Comparison of ENCODE assay signal across 8 cellular contexts in genomic region chr9:112378441-112379176, GRCh38. TPM values are rescaled to one million over a fixed set of nuclear protein-coding genes. Genes with fewer than 3 reads are reported as not detected.
DNase-seq lines count a peak whose midpoint lies in the region; ATAC-seq and TF ChIP-seq lines count a peak whose summit lies in the region.

No MANE protein-coding gene starts in this region.

- no peak for TF ChIP-seq POLR2A in prostate gland (IDR thresholded peaks at IDR 0.05)

- WGBS in prostate gland: 35% methylated on average over 24 of the region's 24 CpGs

- no TSS peak for BruUV-seq in Caco-2 (replicated peaks; lab: Mats Ljungman, UMichigan)

- intact Hi-C loops in Caco-2 (cut with micrococcal nuclease; ENCODE audit: unreplicated experiment) (no loop called here), prostate gland (cut with DNase I) (loop anchor here (5.0 kb wide), 1 partner anchor 109 kb away; the partner anchor contains the start of gene KIAA1958)

- peaks cover 31% of the 10 kb centered on the region for H3K4me1 Mint-ChIP-seq in Caco-2 (ENCODE audit: low read depth, unreplicated experiment)

- no peaks in the 10 kb centered on the region for H3K27me3 ChIP-seq in Caco-2 (replicated peaks; ENCODE audit: control insufficient read depth, insufficient read depth, low read length)
- no peaks in the 10 kb centered on the region for H3K27me3 ChIP-seq in prostate gland (replicated peaks; ENCODE audit: insufficient read depth)

- ATAC-seq in GM21390 (IDR thresholded peaks at IDR 0.05; ENCODE audit: unreplicated experiment): peak; percentile 20

- peaks cover 29% of the 10 kb centered on the region for H3K36me3 Mint-ChIP-seq in Caco-2 (ENCODE audit: insufficient read depth, unreplicated experiment)

- peak overlapping the region; percentile 98 for H3K27ac Mint-ChIP-seq in Caco-2 (ENCODE audit: unreplicated experiment)

- in situ Hi-C loops in KBM-7 (cut with MboI; ENCODE audit: low pct_unique_long_range_greater_than_20kb, low sequenced_read_pairs): no loop called here

- CTCF ChIA-PET in Caco-2 (lab: Charles Lee): interaction anchor here (1.0 to 1.4 kb wide), 2 partner anchors 45 to 339 kb away, joined by 3 to 7 read pairs; partner anchors contain the start of genes INIP and PTBP3

- H3K4me3 ChIP-seq in Caco-2 (ENCODE audit: low read depth, low read length) (peak overlapping the region; percentile 81), prostate gland (peak overlapping the region; percentile 50 to 61)

- peaks cover 35% of the 10 kb centered on the region for H3K4me1 ChIP-seq in Caco-2
- no peaks in the 10 kb centered on the region for H3K4me1 ChIP-seq in prostate gland (replicated peaks)

- H3K27ac ChIP-seq in prostate gland: peak overlapping the region; percentile 96 to 98

- H3K36me3 ChIP-seq in Caco-2 (ENCODE audit: control insufficient read depth, insufficient read depth, low read length): no peaks in the 10 kb centered on the region; the same call in none of the 2 replicates
- no peaks in the 10 kb centered on the region for H3K36me3 ChIP-seq in prostate gland

- no peak for TF ChIP-seq CTCF in Caco-2 (IDR thresholded peaks at IDR 0.05; ENCODE audit: insufficient read depth in 1 of 2, low read depth in 1 of 2, low read length in 1 of 2, severe bottlenecking in 1 of 2, unreplicated experiment in 1 of 2)
- TF ChIP-seq CTCF in prostate gland (IDR thresholded peaks at IDR 0.05): no peak

- peaks cover 8% of the 10 kb centered on the region for H3K9me3 Mint-ChIP-seq in Caco-2 (ENCODE audit: unreplicated experiment)

- H3K27me3 Mint-ChIP-seq in Caco-2 (ENCODE audit: insufficient read depth, unreplicated experiment): no peaks in the 10 kb centered on the region

- H3K4me3 Mint-ChIP-seq in Caco-2 (ENCODE audit: unreplicated experiment): peak overlapping the region; percentile 99

- H3K9me3 ChIP-seq in Caco-2: no peaks in the 10 kb centered on the region
- H3K9me3 ChIP-seq in prostate gland: no peaks in the 10 kb centered on the region

- DNase-seq in Caco-2 (no peak), KBM-7 (peak; percentile 45), foreskin melanocyte (peak; percentile 3), prostate gland (ENCODE audit: low spot score) (no peak), kidney glomerular epithelial cell (lab: John Stamatoyannopoulos, UW) (no peak), COR-L47 (lab: John Stamatoyannopoulos, UW) (no peak)
- DNase-seq in activated T-cell treated with anti-CD3 and anti-CD28 coated beads, Interleukin-2, amount 50 U/mL, for 1 hour: peak; percentile 36

- POLR2A ChIA-PET in Caco-2 (lab: Charles Lee): interaction anchor here (0.7 to 2.0 kb wide), 7 partner anchors 32 to 460 kb away, joined by 3 to 10 read pairs (median 5); partner anchors contain the start of gene PTBP3

RNA-seq across cellular contexts. Expression of gene HSDL2, which starts 1.3 kb away (rescaled TPM):
- total RNA-seq in Caco-2 (2022) (122 and 134 TPM in 2 replicates), prostate gland (10 to 100 TPM; 22.2 to 25.2 TPM)

RNA-seq across cellular contexts. Expression of gene PTBP3, which starts 45.2 kb away (rescaled TPM):
- total RNA-seq in Caco-2 (2022): 172 and 190 TPM in 2 replicates
- total RNA-seq in prostate gland: 100 to 1,000 TPM in 1 of 2 donors, 10 to 100 TPM in 1; 56.6 to 140 TPM

Comparison
In these comparisons a context has a peak if more than half of its experiments do, and no peak if none do; other contexts are left out.
1. DNase-seq: peak in KBM-7 (single experiment), activated T-cell treated with anti-CD3 and anti-CD28 coated beads, Interleukin-2, amount 50 U/mL, for 1 hour (single experiment) and foreskin melanocyte (single experiment); none in Caco-2 (0 of 2), prostate gland (single experiment), kidney glomerular epithelial cell (single experiment) and COR-L47 (single experiment).